18 cellular contexts compared by ENCODE assay signal in genomic region chr9:95110956-95111525, GRCh38.
"Had no signal": no experiment of that assay in that cellular context is flagged by ENCODE, and none has a peak within 500 bp of the region (broad histone marks: within the 10 kb centered on the region; RNA-seq: fewer than 3 reads in every experiment).

No MANE protein-coding gene starts in this region.

- H3K9me3 Mint-ChIP-seq: central memory CD8-positive, alpha-beta T cell; natural killer cell; neural crest cell had no signal

- H3K4me3 ChIP-seq: dorsolateral prefrontal cortex, mucosa of descending colon, ovary, spleen, transverse colon had no signal

- H3K27ac ChIP-seq: ovary, spleen, transverse colon had no signal

- H3K9me3 ChIP-seq: mucosa of descending colon, ovary, spleen, transverse colon had no signal

- H3K4me3 Mint-ChIP-seq: central memory CD8-positive, alpha-beta T cell; natural killer cell; neural crest cell had no signal

- H3K36me3 ChIP-seq: ovary had no signal

- H3K4me1 Mint-ChIP-seq: central memory CD8-positive, alpha-beta T cell; natural killer cell had no signal

- DNase-seq: cortex of kidney; dorsolateral prefrontal cortex; effector CD8-positive, alpha-beta T cell; islet precursor cell; left ventricle myocardium superior; mammary epithelial cell; mucosa of descending colon; natural killer cell; nucleus accumbens; right cardiac atrium; spleen; stimulated activated CD4-positive, alpha-beta T cell treated with anti-CD3 and anti-CD28 coated beads, Interleukin-2, amount 100 ng/mL, for 24 hours; stimulated activated CD4-positive, alpha-beta T cell treated with anti-CD3 and anti-CD28 coated beads, Interleukin-4, amount 100 ng/mL, for 4 hours; stimulated activated naive CD8-positive, alpha-beta T cell treated with anti-CD3 and anti-CD28 coated beads, Interleukin-15, Interleukin-2, amounts not matched to agents 100 U/mL and 50 U/mL, for 24 hours; transverse colon had no signal

- H3K36me3 Mint-ChIP-seq: natural killer cell had no signal

- H3K27ac Mint-ChIP-seq: natural killer cell had no signal

- H3K27me3 ChIP-seq: dorsolateral prefrontal cortex, ovary, spleen, transverse colon had no signal

- ATAC-seq: left ventricle myocardium superior; mucosa of descending colon; natural killer cell; right cardiac atrium; stimulated activated naive CD8-positive, alpha-beta T cell treated with anti-CD3 and anti-CD28 coated beads, Interleukin-15, Interleukin-2, amounts not matched to agents 100 U/mL and 50 U/mL, for 24 hours had no signal

- H3K27me3 Mint-ChIP-seq: central memory CD8-positive, alpha-beta T cell had no signal
